Comparison of ENCODE assay signal across 22 cellular contexts in genomic region chr1:74380252-74380651, GRCh38.
"Had no signal": no experiment of that assay in that cellular context is flagged by ENCODE, and none has a peak within 500 bp of the region (broad histone marks: within the 10 kb centered on the region; RNA-seq: fewer than 3 reads in every experiment).

No MANE protein-coding gene starts in this region.

- H3K36me3 ChIP-seq: colonic mucosa, neutrophil, uterus had no signal

- H3K27ac ChIP-seq: colonic mucosa, neutrophil, uterus had no signal

- H3K27me3 Mint-ChIP-seq: naive B cell, type B pancreatic cell had no signal

- H3K4me1 ChIP-seq: colonic mucosa, uterus had no signal

- H3K4me1 Mint-ChIP-seq: naive B cell had no signal

- H3K27ac Mint-ChIP-seq: endodermal cell, nephron, type B pancreatic cell had no signal

- H3K9me3 Mint-ChIP-seq: endodermal cell, nephron, type B pancreatic cell had no signal

- H3K9me3 ChIP-seq: colonic mucosa, neutrophil, uterus had no signal

- ATAC-seq: left lobe of liver had no signal

- H3K36me3 Mint-ChIP-seq: naive B cell, type B pancreatic cell had no signal

- DNase-seq: colonic mucosa; dermis blood vessel endothelial cell; effector CD4-positive, alpha-beta T cell; endodermal cell; erythroblast; foreskin melanocyte; head of caudate nucleus; hypothalamus; kidney glomerular epithelial cell; mesenchymal stem cell; midbrain; naive B cell; posterior cingulate gyrus; small intestine; stimulated activated CD4-positive, alpha-beta T cell treated with anti-CD3 and anti-CD28 coated beads, Interleukin-12 subunit alpha, Interleukin-12 subunit beta, amount 100 ng/mL, for 4 hours; stimulated activated naive CD4-positive, alpha-beta T cell; uterus had no signal

- H3K4me3 Mint-ChIP-seq: endodermal cell, naive B cell, nephron, type B pancreatic cell had no signal

- H3K4me3 ChIP-seq: colonic mucosa, lung, uterus had no signal

- H3K27me3 ChIP-seq: colonic mucosa, neutrophil, uterus had no signal
